21 cellular contexts compared by ENCODE assay signal in genomic region chr1:54397980-54398379, GRCh38.
"Had no signal": no experiment of that assay in that cellular context is flagged by ENCODE, and none has a peak within 500 bp of the region (broad histone marks: within the 10 kb centered on the region; RNA-seq: fewer than 3 reads in every experiment).

No MANE protein-coding gene starts in this region.

- H3K27me3 Mint-ChIP-seq: activated naive CD8-positive, alpha-beta T cell treated with anti-CD3 and anti-CD28 coated beads, Interleukin-2, amount 10 ng/mL, durations not matched to agents 7 days and 5 days; naive thymus-derived CD8-positive, alpha-beta T cell had no signal

- H3K4me3 Mint-ChIP-seq: activated naive CD4-positive, alpha-beta T cell treated with anti-CD3 and anti-CD28 coated beads for 36 hours; activated naive CD8-positive, alpha-beta T cell treated with anti-CD3 and anti-CD28 coated beads, Interleukin-2, amount 10 ng/mL, durations not matched to agents 7 days and 5 days had no signal

- H3K27ac Mint-ChIP-seq: activated naive CD8-positive, alpha-beta T cell treated with anti-CD3 and anti-CD28 coated beads, Interleukin-2, amount 10 ng/mL, durations not matched to agents 7 days and 5 days had no signal

- H3K27me3 ChIP-seq: foreskin keratinocyte, neutrophil, suprapubic skin, tibial artery had no signal

- H3K9me3 Mint-ChIP-seq: activated naive CD4-positive, alpha-beta T cell treated with anti-CD3 and anti-CD28 coated beads for 36 hours; activated naive CD8-positive, alpha-beta T cell treated with anti-CD3 and anti-CD28 coated beads, Interleukin-2, amount 10 ng/mL, durations not matched to agents 7 days and 5 days; naive thymus-derived CD8-positive, alpha-beta T cell had no signal

- H3K36me3 ChIP-seq: neutrophil had no signal

- H3K4me3 ChIP-seq: suprapubic skin, tibial artery had no signal

- DNase-seq: activated CD4-positive, alpha-beta T cell treated with anti-CD3 and anti-CD28 coated beads for 4 hours; activated CD4-positive, alpha-beta T cell treated with anti-CD3 and anti-CD28 coated beads, Interleukin-2, amount 50 U/mL, for 4 hours; activated CD4-positive, CD25-positive, alpha-beta regulatory T cell; activated effector memory CD4-positive, alpha-beta T cell treated with Interleukin-2 at 50 U/mL for 16 hours; activated naive CD4-positive, alpha-beta T cell treated with anti-CD3 and anti-CD28 coated beads for 36 hours; activated naive CD8-positive, alpha-beta T cell treated with anti-CD3 and anti-CD28 coated beads, Interleukin-2, amount 10 ng/mL, durations not matched to agents 7 days and 5 days; activated T-cell treated with anti-CD3 and anti-CD28 coated beads for 4 hours; amniotic stem cell; central memory CD4-positive, alpha-beta T cell; foreskin keratinocyte; hippocampal formation; left cardiac atrium; naive thymus-derived CD8-positive, alpha-beta T cell; stimulated activated CD4-positive, alpha-beta T cell treated with anti-CD3 and anti-CD28 coated beads, Interleukin-15, amount 100 ng/mL, for 24 hours; stimulated activated CD4-positive, alpha-beta T cell treated with anti-CD3 and anti-CD28 coated beads, Interleukin-2, amount 100 ng/mL, for 24 hours; stimulated activated naive CD4-positive, alpha-beta T cell; T-helper 1 cell; tibial artery had no signal

- ATAC-seq: foreskin keratinocyte; naive thymus-derived CD8-positive, alpha-beta T cell had no signal

- FAIRE-seq: keratinocyte had no signal

- H3K9me3 ChIP-seq: neutrophil, suprapubic skin, tibial artery had no signal

- H3K4me1 ChIP-seq: foreskin keratinocyte had no signal

- H3K27ac ChIP-seq: foreskin keratinocyte, neutrophil, suprapubic skin had no signal
